ENCODE assay signal across 9 cellular contexts in genomic region chr1:64246294-64246917, GRCh38. TPM values are rescaled to one million over a fixed set of nuclear protein-coding genes. Genes with fewer than 3 reads are reported as not detected.
A peak's percentile ranks its signal among the peaks of the same experiment; 100 is the strongest.
DNase-seq lines count a peak whose midpoint lies in the region; ATAC-seq and TF ChIP-seq lines count a peak whose summit lies in the region.
"Had no signal": no experiment of that assay in that cellular context is flagged by ENCODE, and none has a peak within 500 bp of the region (broad histone marks: within the 10 kb centered on the region; RNA-seq: fewer than 3 reads in every experiment).

No MANE protein-coding gene starts in this region.

- intact Hi-C loops in activated B cell treated with CpG ODN at 0.5 μM for 24 hours (cut with micrococcal nuclease) = loop anchor here (1.0 to 5.0 kb wide), 5 partner anchors 474 to 694 kb away; partner anchors contain the start of gene ROR1

- POLR2A ChIA-PET in activated B cell treated with CpG ODN at 0.5 μM for 24 hours (lab: Charles Lee) = interaction anchor here (1.0 kb wide), 1 partner anchor 555 kb away, joined by 3 read pairs; no protein-coding TSS in a partner anchor

- TF ChIP-seq CTCF in GM10266 (IDR thresholded peaks at IDR 0.05; ENCODE audit: control insufficient read depth, insufficient read depth, low read depth, missing control alignments) (peak; percentile 66), activated B cell treated with CpG ODN at 0.5 μM for 24 hours (IDR thresholded peaks at IDR 0.05) (peak; percentile 81), type B pancreatic cell (conservative IDR thresholded peaks at IDR 0.05) (peak; percentile 96)

- peak; percentile 23 for DNase-seq in GM10266 (ENCODE audit: extremely low spot score)
- DNase-seq in NCI-H146 (lab: John Stamatoyannopoulos, UW) = peak; percentile 45
- no peak for DNase-seq in activated B cell treated with CpG ODN at 0.5 μM for 24 hours
- DNase-seq in iPS-NIHi11 (ENCODE audit: low spot score) = peak; percentile 64
- no peak for DNase-seq in type B pancreatic cell (ENCODE audit: extremely low spot score, unreplicated experiment)
- DNase-seq in GOT3 (lab: John Stamatoyannopoulos, UW) = no peak
- no peak for DNase-seq in stimulated activated naive CD4-positive, alpha-beta T cell treated with Interleukin-2 at 50 U/mL for 16 hours (lab: John Stamatoyannopoulos, UW)

- no peak overlapping the region for H3K27ac Mint-ChIP-seq in activated B cell treated with CpG ODN at 0.5 μM for 24 hours
- H3K27ac Mint-ChIP-seq in type B pancreatic cell = no peak overlapping the region

- H3K36me3 Mint-ChIP-seq in activated B cell treated with CpG ODN at 0.5 μM for 24 hours (ENCODE audit: low read depth) (no peaks in the 10 kb centered on the region), type B pancreatic cell (no peaks in the 10 kb centered on the region)

- H3K4me1 Mint-ChIP-seq in activated B cell treated with CpG ODN at 0.5 μM for 24 hours (peaks cover 14% of the 10 kb centered on the region), type B pancreatic cell (ENCODE audit: unreplicated experiment) (peaks cover 36% of the 10 kb centered on the region)

- ATAC-seq in activated B cell treated with CpG ODN at 0.5 μM for 24 hours (ENCODE audit: low read depth) (no peak), HG02642 (IDR thresholded peaks at IDR 0.05; ENCODE audit: poor library complexity, unreplicated experiment) (no peak)

- H3K4me3 Mint-ChIP-seq in activated B cell treated with CpG ODN at 0.5 μM for 24 hours (no peak overlapping the region), type B pancreatic cell (no peak overlapping the region)

- H3K9me3 Mint-ChIP-seq in activated B cell treated with CpG ODN at 0.5 μM for 24 hours (no peaks in the 10 kb centered on the region), type B pancreatic cell (no peaks in the 10 kb centered on the region)

- peaks cover 20% of the 10 kb centered on the region for H3K27me3 Mint-ChIP-seq in activated B cell treated with CpG ODN at 0.5 μM for 24 hours
- peaks cover 4% of the 10 kb centered on the region for H3K27me3 Mint-ChIP-seq in type B pancreatic cell

- CTCF ChIA-PET in activated B cell treated with CpG ODN at 0.5 μM for 24 hours (lab: Charles Lee) = interaction anchor here (0.5 to 5.2 kb wide), 15 partner anchors 9 to 689 kb away, joined by 3 to 44 read pairs (median 4); no protein-coding TSS in a partner anchor

RNA-seq across cellular contexts. Expression of gene UBE2U, which starts 43.0 kb away (rescaled TPM):
- total RNA-seq in activated B cell treated with CpG ODN at 0.5 μM for 24 hours (not detected in 2 replicates), type B pancreatic cell (ENCODE audit: low replicate concordance) (not detected in 2 replicates)
- total RNA-seq: pulmonary artery endothelial cell had no signal

Comparison
In these comparisons a context has a peak if more than half of its experiments do, and no peak if none do; other contexts are left out.
1. DNase-seq: peak in GM10266 (single experiment), NCI-H146 (single experiment) and iPS-NIHi11 (single experiment); none in activated B cell treated with CpG ODN at 0.5 μM for 24 hours (single experiment), type B pancreatic cell (single experiment), GOT3 (single experiment) and stimulated activated naive CD4-positive, alpha-beta T cell treated with Interleukin-2 at 50 U/mL for 16 hours (single experiment).
2. Peak in every context shown above with its lines, with median percentiles within 50 percentile points of each other: CTCF ChIP-seq.